ENCODE assay signal across 8 cellular contexts in genomic region chr1:35120458-35121133, GRCh38. TPM values are rescaled to one million over a fixed set of nuclear protein-coding genes. Genes with fewer than 3 reads are reported as not detected.
A peak's percentile ranks its signal among the peaks of the same experiment; 100 is the strongest.
DNase-seq lines count a peak whose midpoint lies in the region; ATAC-seq and TF ChIP-seq lines count a peak whose summit lies in the region.

No MANE protein-coding gene starts in this region.

- H3K4ac ChIP-seq in neuronal stem cell (ENCODE audit: low read length), result peak overlapping the region; percentile 66

- H3K27ac Mint-ChIP-seq in osteocyte (ENCODE audit: unreplicated experiment), result no peak overlapping the region

- H3K4me2 ChIP-seq in neuronal stem cell (ENCODE audit: insufficient read depth, low read length, poor library complexity, severe bottlenecking), result no peak overlapping the region

- no CpG with 5 or more reads among the region's 36 CpGs for WGBS in neuronal stem cell (ENCODE audit: extremely low coverage in 2 of 2, insufficient read length in 2 of 2, insufficient replicate concordance in 1 of 2), 2 donors

- H3K9me3 ChIP-seq in MG63 (no peaks in the 10 kb centered on the region), endocrine pancreas (ENCODE audit: control insufficient read depth, low read length) (no peaks in the 10 kb centered on the region), neuronal stem cell (replicated peaks in 1 of 2; ENCODE audit: control insufficient read depth in 2 of 2, insufficient read depth in 1 of 2, low read depth in 1 of 2, low read length in 2 of 2) (no peaks in the 10 kb centered on the region)

- H3K4me3 ChIP-seq in MG63, result 0 out of 2 replicates have a peak overlapping the region, but pooled peaks have one; percentile 7
- no peak overlapping the region for H3K4me3 ChIP-seq in endocrine pancreas (ENCODE audit: control insufficient read depth, insufficient read depth, low read length)
- no peak overlapping the region for H3K4me3 ChIP-seq in neuronal stem cell (ENCODE audit: low read length in 2 of 2)

- no peaks in the 10 kb centered on the region for H3K79me1 ChIP-seq in neuronal stem cell (ENCODE audit: low read depth, low read length)

- no peak overlapping the region for H2BK12ac ChIP-seq in neuronal stem cell (ENCODE audit: low read length)

- no peak overlapping the region for H2AFZ ChIP-seq in neuronal stem cell (ENCODE audit: low read length)

- no peak overlapping the region for H2BK5ac ChIP-seq in neuronal stem cell (ENCODE audit: low read length)

- no peak overlapping the region for H3K18ac ChIP-seq in neuronal stem cell (ENCODE audit: low read length)

- no peak overlapping the region for H2BK15ac ChIP-seq in neuronal stem cell (ENCODE audit: low read length)

- H3K4me1 ChIP-seq in endocrine pancreas (ENCODE audit: control insufficient read depth, insufficient read depth, low read length) (no peaks in the 10 kb centered on the region), neuronal stem cell (ENCODE audit: control insufficient read depth in 2 of 2, insufficient read depth in 1 of 2, low read depth in 1 of 2, low read length in 2 of 2) (no peaks in the 10 kb centered on the region)

- ATAC-seq in GM21526 (IDR thresholded peaks at IDR 0.05; ENCODE audit: low FRiP score, unreplicated experiment) (no peak), GM21381 (IDR thresholded peaks at IDR 0.05; ENCODE audit: unreplicated experiment) (no peak), HG02610 (IDR thresholded peaks at IDR 0.05; ENCODE audit: unreplicated experiment) (no peak)

- no peak overlapping the region for H2AK5ac ChIP-seq in neuronal stem cell (ENCODE audit: low read depth, low read length)

- H3K23ac ChIP-seq in neuronal stem cell (ENCODE audit: low read depth, low read length, poor library complexity), result no peak overlapping the region

- H3K36me3 ChIP-seq in MG63 (peaks cover 9% of the 10 kb centered on the region), endocrine pancreas (ENCODE audit: control insufficient read depth, insufficient read depth, low read length) (no peaks in the 10 kb centered on the region), neuronal stem cell (replicated peaks in 1 of 2; ENCODE audit: control insufficient read depth in 2 of 2, insufficient read depth in 2 of 2, low read length in 2 of 2) (peaks cover 3 to 10% of the 10 kb centered on the region in 2 donors)

- TF ChIP-seq CTCF in osteocyte (IDR thresholded peaks at IDR 0.05), result no peak

- no peak overlapping the region for H4K8ac ChIP-seq in neuronal stem cell (ENCODE audit: low read depth, low read length)

- H2BK120ac ChIP-seq in neuronal stem cell (ENCODE audit: low read depth, low read length), result no peak overlapping the region

- H4K91ac ChIP-seq in neuronal stem cell (ENCODE audit: low read depth, low read length, poor library complexity), result no peak overlapping the region

- peaks cover 3% of the 10 kb centered on the region for H3K9me3 Mint-ChIP-seq in osteocyte (ENCODE audit: unreplicated experiment)

- H3K14ac ChIP-seq in neuronal stem cell (ENCODE audit: low read length), result no peak overlapping the region

- H3K27me3 ChIP-seq in MG63 (no peaks in the 10 kb centered on the region), endocrine pancreas (ENCODE audit: control insufficient read depth, insufficient read depth, low read length) (no peaks in the 10 kb centered on the region), neuronal stem cell (ENCODE audit: control insufficient read depth in 3 of 3, insufficient read depth in 3 of 3, low read depth in 1 of 3, low read length in 3 of 3) (no peaks in the 10 kb centered on the region)

- H3K27ac ChIP-seq in neuronal stem cell (replicated peaks; ENCODE audit: low read length), result no peak overlapping the region

- H3K4me3 Mint-ChIP-seq in osteocyte (ENCODE audit: unreplicated experiment), result no peak overlapping the region

- peaks cover 2% of the 10 kb centered on the region for H3K36me3 Mint-ChIP-seq in osteocyte (ENCODE audit: unreplicated experiment)

- H3K27me3 Mint-ChIP-seq in osteocyte (ENCODE audit: unreplicated experiment), result no peaks in the 10 kb centered on the region

- peaks cover 6% of the 10 kb centered on the region for H3K4me1 Mint-ChIP-seq in osteocyte (ENCODE audit: unreplicated experiment)

- H3K9ac ChIP-seq in endocrine pancreas (ENCODE audit: control insufficient read depth, insufficient read depth, low read length), result peak overlapping the region; percentile 66
- no peak overlapping the region for H3K9ac ChIP-seq in neuronal stem cell (ENCODE audit: low read depth, low read length, poor library complexity)

- peak; percentile 32 for DNase-seq in DMS53 treated with DMSO at 0.1 percent for 48 hours (lab: John Stamatoyannopoulos, UW; ENCODE audit: unreplicated experiment)
- peak; percentile 18 for DNase-seq in MG63
- DNase-seq in neuronal stem cell (ENCODE audit: low spot score), result no peak
- DNase-seq in osteocyte (ENCODE audit: extremely low spot score, unreplicated experiment), result no peak

RNA-seq across cellular contexts. Expression of gene ZMYM1, which starts 41.4 kb away (rescaled TPM):
- total RNA-seq in MG63 (2014; rRNA removed; shearing (Covaris generic); ENCODE audit: low replicate concordance), result 11.1 and 28.1 TPM in 2 replicates
- 17.2 TPM for polyA plus RNA-seq in neuronal stem cell (2013, experiment 1 of 2)
- polyA plus RNA-seq in neuronal stem cell (2013, experiment 2 of 2), result 18.5 TPM
- total RNA-seq in osteocyte, result 16.9 and 17.2 TPM in 2 replicates

Comparison
In these comparisons a context has a peak if more than half of its experiments do, and no peak if none do; other contexts are left out.
1. DNase-seq: peak in DMS53 treated with DMSO at 0.1 percent for 48 hours (single experiment) and MG63 (single experiment); none in neuronal stem cell (single experiment) and osteocyte (single experiment).